31 cellular contexts compared by ENCODE assay signal in the genomic region with DNA sequence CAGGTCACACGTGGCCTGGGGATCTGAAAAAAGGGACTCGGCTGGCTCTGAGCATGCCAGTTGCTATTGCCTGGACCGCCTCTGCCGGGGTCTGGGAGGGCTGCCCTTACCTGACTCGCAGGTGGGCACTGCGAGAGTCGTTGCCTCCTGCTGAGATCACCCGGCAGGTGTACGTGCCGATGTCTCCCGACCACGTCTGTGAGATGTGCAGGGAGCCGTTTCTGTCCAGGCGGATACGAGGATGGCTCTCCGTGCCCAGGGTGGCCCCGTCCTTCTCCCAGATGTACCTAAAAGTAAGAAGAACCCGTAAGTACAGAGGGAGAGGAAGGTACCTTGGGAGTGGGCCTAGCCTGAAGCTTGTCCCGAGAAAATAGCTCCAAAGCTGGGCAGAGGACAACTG.
"Had no signal": no experiment of that assay in that cellular context is flagged by ENCODE, and none has a peak within 500 bp of the region (broad histone marks: within the 10 kb centered on the region; RNA-seq: fewer than 3 reads in every experiment).

No MANE protein-coding gene starts in this region.

- H3K9me3 Mint-ChIP-seq: activated B cell treated with CpG ODN at 0.5 μM for 24 hours; activated CD8-positive, alpha-beta T cell treated with anti-CD3 and anti-CD28 coated beads for 36 hours; activated naive CD8-positive, alpha-beta T cell treated with anti-CD3 and anti-CD28 coated beads, Interleukin-2, amount 10 ng/mL, durations not matched to agents 7 days and 5 days; activated T-cell treated with anti-CD3 and anti-CD28 coated beads, Interleukin-2, amount 50 U/mL, for 72 hours; activated T-helper 17 cell treated with anti-CD3 and anti-CD28 coated beads, Interleukin-2, amount 50 U/mL, for 72 hours; central memory CD8-positive, alpha-beta T cell had no signal

- H3K4me3 ChIP-seq: ascending aorta, cardiac muscle cell, Peyer's patch had no signal

- H3K27me3 ChIP-seq: ascending aorta, cardiac muscle cell, Peyer's patch had no signal

- H3K4me1 Mint-ChIP-seq: activated B cell treated with CpG ODN at 0.5 μM for 24 hours; activated naive CD8-positive, alpha-beta T cell treated with anti-CD3 and anti-CD28 coated beads, Interleukin-2, amount 10 ng/mL, durations not matched to agents 7 days and 5 days; activated T-helper 17 cell treated with anti-CD3 and anti-CD28 coated beads, Interleukin-2, amount 50 U/mL, for 72 hours; central memory CD8-positive, alpha-beta T cell had no signal

- H3K4me3 Mint-ChIP-seq: activated B cell treated with CpG ODN at 0.5 μM for 24 hours; activated CD8-positive, alpha-beta T cell treated with anti-CD3 and anti-CD28 coated beads for 36 hours; activated naive CD8-positive, alpha-beta T cell treated with anti-CD3 and anti-CD28 coated beads, Interleukin-2, amount 10 ng/mL, durations not matched to agents 7 days and 5 days; activated T-cell treated with anti-CD3 and anti-CD28 coated beads, Interleukin-2, amount 50 U/mL, for 72 hours; activated T-helper 17 cell treated with anti-CD3 and anti-CD28 coated beads, Interleukin-2, amount 50 U/mL, for 72 hours; central memory CD8-positive, alpha-beta T cell had no signal

- H3K27me3 Mint-ChIP-seq: activated B cell treated with CpG ODN at 0.5 μM for 24 hours; activated CD8-positive, alpha-beta T cell treated with anti-CD3 and anti-CD28 coated beads for 36 hours; activated naive CD8-positive, alpha-beta T cell treated with anti-CD3 and anti-CD28 coated beads, Interleukin-2, amount 10 ng/mL, durations not matched to agents 7 days and 5 days; activated T-helper 17 cell treated with anti-CD3 and anti-CD28 coated beads, Interleukin-2, amount 50 U/mL, for 72 hours; central memory CD8-positive, alpha-beta T cell had no signal

- H3K27ac ChIP-seq: ascending aorta, cardiac muscle cell, Peyer's patch, RWPE1, VCaP had no signal

- H3K27ac Mint-ChIP-seq: activated B cell treated with CpG ODN at 0.5 μM for 24 hours; activated CD8-positive, alpha-beta T cell treated with anti-CD3 and anti-CD28 coated beads for 36 hours; activated naive CD8-positive, alpha-beta T cell treated with anti-CD3 and anti-CD28 coated beads, Interleukin-2, amount 10 ng/mL, durations not matched to agents 7 days and 5 days; activated T-cell treated with anti-CD3 and anti-CD28 coated beads, Interleukin-2, amount 50 U/mL, for 72 hours; activated T-helper 17 cell treated with anti-CD3 and anti-CD28 coated beads, Interleukin-2, amount 50 U/mL, for 72 hours had no signal

- H3K36me3 ChIP-seq: Peyer's patch had no signal

- ATAC-seq: activated CD8-positive, alpha-beta T cell treated with anti-CD3 and anti-CD28 coated beads for 36 hours; activated T-cell treated with anti-CD3 and anti-CD28 coated beads, Interleukin-2, amount 50 U/mL, for 72 hours; activated T-helper 17 cell treated with anti-CD3 and anti-CD28 coated beads, Interleukin-2, amount 50 U/mL, for 72 hours; PC-3; Right ventricle myocardium inferior had no signal

- H3K4me1 ChIP-seq: ascending aorta, Peyer's patch had no signal

- H3K9me3 ChIP-seq: ascending aorta, Peyer's patch had no signal

- DNase-seq: activated B cell treated with CpG ODN at 0.5 μM for 24 hours; activated CD4-positive, alpha-beta T cell treated with anti-CD3 and anti-CD28 coated beads for 4 hours; activated CD4-positive, alpha-beta T cell treated with anti-CD3 and anti-CD28 coated beads, Interleukin-2, amount 50 U/mL, for 1 hour; activated CD4-positive, CD25-positive, alpha-beta regulatory T cell treated with anti-CD3 and anti-CD28 coated beads, Interleukin-2, amount 50 U/mL, for 72 hours; activated CD8-positive, alpha-beta T cell treated with anti-CD3 and anti-CD28 coated beads for 36 hours; activated effector memory CD4-positive, alpha-beta T cell treated with anti-CD3 and anti-CD28 coated beads, Interleukin-2, amount 50 U/mL, for 16 hours; activated naive CD4-positive, alpha-beta T cell; activated naive CD4-positive, alpha-beta T cell treated with anti-CD3 and anti-CD28 coated beads, Interleukin-2, amount 50 U/mL, for 16 hours; activated naive CD8-positive, alpha-beta T cell treated with anti-CD3 and anti-CD28 coated beads, Interleukin-2, amount 10 ng/mL, durations not matched to agents 7 days and 5 days; activated T-cell treated with anti-CD3 and anti-CD28 coated beads, Interleukin-2, amount 50 U/mL, for 1 hour; activated T-cell treated with anti-CD3 and anti-CD28 coated beads, Interleukin-2, amount 50 U/mL, for 72 hours; amygdala; NCI-H1105; NCI-H1417 treated with DMSO at 0.1 percent for 48 hours; NCI-H187 treated with DMSO at 0.1 percent for 48 hours; NCI-H2081; NCI-H345; NCI-H524 treated with DMSO at 0.1 percent for 48 hours; PC-3; Peyer's patch; SW 1271; T-helper 1 cell; T-helper 2 cell; T-helper 9 cell had no signal
